ENCODE assay signal across 15 cellular contexts in genomic region chr17:2361361-2361760, GRCh38.
"Had no signal": no experiment of that assay in that cellular context is flagged by ENCODE, and none has a peak within 500 bp of the region (broad histone marks: within the 10 kb centered on the region; RNA-seq: fewer than 3 reads in every experiment).

No MANE protein-coding gene starts in this region.

- ATAC-seq: esophagus mucosa; mucosa of descending colon; naive thymus-derived CD8-positive, alpha-beta T cell; right cardiac atrium had no signal

- H3K4me3 ChIP-seq: dorsolateral prefrontal cortex, heart right ventricle, mucosa of descending colon, ovary had no signal

- H3K9me3 Mint-ChIP-seq: naive thymus-derived CD8-positive, alpha-beta T cell had no signal

- H3K36me3 ChIP-seq: ovary had no signal

- H3K27me3 ChIP-seq: dorsolateral prefrontal cortex, heart right ventricle, ovary had no signal

- DNase-seq: cortex of kidney; effector CD8-positive, alpha-beta T cell; heart right ventricle; hypothalamus; mucosa of descending colon; naive thymus-derived CD8-positive, alpha-beta T cell; small intestine; stimulated activated CD4-positive, alpha-beta T cell treated with anti-CD3 and anti-CD28 coated beads, Interleukin-2, amount 100 ng/mL, for 48 hours; stimulated activated naive CD4-positive, alpha-beta T cell treated with Interleukin-2 at 50 U/mL for 16 hours; trophoblast cell had no signal

- H3K4me3 Mint-ChIP-seq: naive thymus-derived CD8-positive, alpha-beta T cell had no signal

- H3K4me1 Mint-ChIP-seq: naive thymus-derived CD8-positive, alpha-beta T cell had no signal

- H3K27ac ChIP-seq: dorsolateral prefrontal cortex, heart right ventricle, ovary had no signal

- H3K27me3 Mint-ChIP-seq: naive thymus-derived CD8-positive, alpha-beta T cell; progenitor cell of endocrine pancreas had no signal

- H3K27ac Mint-ChIP-seq: progenitor cell of endocrine pancreas had no signal
